In the genomic region with DNA sequence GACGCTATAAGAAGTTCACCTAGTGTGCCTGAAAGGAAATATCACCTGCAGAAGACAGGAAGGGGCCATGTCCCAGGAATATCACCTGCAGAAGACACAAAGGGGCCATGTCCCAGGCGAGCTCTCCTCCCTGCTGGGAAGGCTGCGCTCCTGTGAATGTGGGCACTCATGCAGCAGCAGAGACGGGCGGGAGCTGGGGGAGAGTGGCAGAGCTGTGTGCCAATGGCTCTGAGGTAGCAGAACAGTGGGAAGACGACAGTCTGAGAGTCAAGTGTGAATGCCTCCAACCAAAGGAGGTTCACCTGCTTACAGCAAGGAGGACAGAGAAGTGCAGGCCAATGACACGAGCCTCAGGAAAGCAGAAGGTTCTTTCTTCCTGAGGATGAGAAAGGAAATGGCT, we compare ENCODE assay signal across 18 cellular contexts.
A peak's percentile ranks its signal among the peaks of the same experiment; 100 is the strongest.
DNase-seq lines count a peak whose midpoint lies in the region; ATAC-seq and TF ChIP-seq lines count a peak whose summit lies in the region.
"Had no signal": no experiment of that assay in that cellular context is flagged by ENCODE, and none has a peak within 500 bp of the region (broad histone marks: within the 10 kb centered on the region; RNA-seq: fewer than 3 reads in every experiment).

No MANE protein-coding gene starts in this region.

- H3K9me3 ChIP-seq in esophagus muscularis mucosa, result no peaks in the 10 kb centered on the region
- H3K9me3 ChIP-seq: Caco-2 had no signal

- TF ChIP-seq CTCF in esophagus muscularis mucosa (IDR thresholded peaks at IDR 0.05), result no peak

- no peak for TF ChIP-seq POLR2A in esophagus muscularis mucosa (IDR thresholded peaks at IDR 0.05; ENCODE audit: low read depth)

- no peaks in the 10 kb centered on the region for H3K36me3 ChIP-seq in esophagus muscularis mucosa

- H3K27ac ChIP-seq in esophagus muscularis mucosa (replicated peaks in 1 of 4), result no peak overlapping the region
- H3K27ac ChIP-seq: C4-2B had no signal

- TF ChIP-seq EP300 in esophagus muscularis mucosa (IDR thresholded peaks at IDR 0.05), result no peak

- 65% methylated on average over 7 of the region's 7 CpGs for WGBS in esophagus muscularis mucosa

- no peak for ATAC-seq in HG02759 (IDR thresholded peaks at IDR 0.05; ENCODE audit: unreplicated experiment)
- ATAC-seq: GM23338, K562 had no signal

- intact Hi-C loops in esophagus muscularis mucosa (cut with DNase I), result no loop called here

- H3K4me1 ChIP-seq in esophagus muscularis mucosa, result no peaks in the 10 kb centered on the region
- H3K4me1 ChIP-seq: Caco-2 had no signal

- H3K4me3 ChIP-seq in esophagus muscularis mucosa, result no peak overlapping the region
- H3K4me3 ChIP-seq: GM23338, K562 had no signal

- DNase-seq in NCI-H146 (lab: John Stamatoyannopoulos, UW) (peak; percentile 66), NCI-H345 treated with DMSO at 0.1 percent for 48 hours (lab: John Stamatoyannopoulos, UW; ENCODE audit: unreplicated experiment) (peak; percentile 45), esophagus muscularis mucosa (ENCODE audit: extremely low spot score) (peak; percentile 90), retina (peak; percentile 77), NCI-H2107 (lab: John Stamatoyannopoulos, UW) (no peak), NCI-H510A treated with DMSO at 0.1 percent for 48 hours (lab: John Stamatoyannopoulos, UW) (no peak), NCI-H1417 treated with DMSO at 0.1 percent for 48 hours (lab: John Stamatoyannopoulos, UW) (no peak)
- DNase-seq: ACHN; Caco-2; CD4-positive, alpha-beta T cell; DMS79; GDM1; H9; IMR-90 had no signal

- H3K27me3 ChIP-seq in esophagus muscularis mucosa, result peaks cover 0 to 55% (median 0%) of the 10 kb centered on the region in 4 donors

Comparison
In these comparisons a context has a peak if more than half of its experiments do, and no peak if none do; other contexts are left out.
1. DNase-seq: peak in NCI-H146 (single experiment), NCI-H345 treated with DMSO at 0.1 percent for 48 hours (single experiment), esophagus muscularis mucosa (single experiment) and retina (single experiment); none in NCI-H2107 (single experiment), NCI-H510A treated with DMSO at 0.1 percent for 48 hours (single experiment) and NCI-H1417 treated with DMSO at 0.1 percent for 48 hours (single experiment).